ENCODE assay signal across 8 cellular contexts in genomic region chr18:75070235-75070624, GRCh38.
DNase-seq lines count a peak whose midpoint lies in the region; FAIRE-seq and TF ChIP-seq lines count a peak whose summit lies in the region.

No MANE protein-coding gene starts in this region.

- CTCF ChIA-PET in CD4-positive, alpha-beta memory T cell (lab: Charles Lee; ENCODE audit: partially characterized antibody), result interaction anchor here (1.2 to 2.1 kb wide), 3 partner anchors 13 to 77 kb away, joined by 4 to 5 read pairs (median 5); no protein-coding TSS in a partner anchor

- no peak for TF ChIP-seq POLR2A in prostate gland (IDR thresholded peaks at IDR 0.05)

- peaks cover 24 to 25% of the 10 kb centered on the region in 2 donors for H3K36me3 Mint-ChIP-seq in CD4-positive, alpha-beta memory T cell

- H3K4me1 ChIP-seq in CD4-positive, alpha-beta memory T cell (ENCODE audit: insufficient read depth, low read length), result peaks cover 34% of the 10 kb centered on the region
- H3K4me1 ChIP-seq in OCI-LY1 (ENCODE audit: insufficient read depth, low read length, severe bottlenecking) (peaks cover 10% of the 10 kb centered on the region), duodenal mucosa (ENCODE audit: control insufficient read depth in 1 of 2, insufficient read depth in 2 of 2, low read length in 2 of 2) (peaks cover 0 to 6% of the 10 kb centered on the region in 2 donors), osteoblast (ENCODE audit: insufficient read depth, low read length) (peaks cover 11% of the 10 kb centered on the region), prostate gland (replicated peaks) (no peaks in the 10 kb centered on the region)

- H3K4me2 ChIP-seq in OCI-LY1 (ENCODE audit: low read length) (peak overlapping the region; percentile 48; the same call in 1 of the 2 replicates), osteoblast (ENCODE audit: insufficient read depth, low read length) (peak overlapping the region; percentile 74)

- DNase-seq in CD4-positive, alpha-beta memory T cell, result no peak
- no peak for DNase-seq in osteoblast (ENCODE audit: insufficient read length, low spot score, missing footprints)
- no peak for DNase-seq in prostate gland (ENCODE audit: low spot score)
- no peak for DNase-seq in kidney glomerular epithelial cell (lab: John Stamatoyannopoulos, UW)
- no peak for DNase-seq in occipital lobe (lab: John Stamatoyannopoulos, UW)
- DNase-seq in urothelium cell line (ENCODE audit: low spot score), result no peak

- intact Hi-C loops in CD4-positive, alpha-beta memory T cell (cut with micrococcal nuclease), result loop anchor here (2.0 to 5.0 kb wide), 4 partner anchors 75 to 923 kb away; partner anchors contain the start of genes FBXO15 and TIMM21
- intact Hi-C loops in prostate gland (cut with DNase I), result no loop called here

- H3K27ac ChIP-seq in CD4-positive, alpha-beta memory T cell (ENCODE audit: low read depth, low read length), result peak overlapping the region; percentile 74
- H3K27ac ChIP-seq in OCI-LY1 (ENCODE audit: low read depth, low read length, poor library complexity, severe bottlenecking), result no peak overlapping the region
- peak overlapping the region; percentile 33 for H3K27ac ChIP-seq in duodenal mucosa (ENCODE audit: low read depth, low read length)
- H3K27ac ChIP-seq in osteoblast (ENCODE audit: low read depth, low read length), result no peak overlapping the region
- peak overlapping the region in 1 of 2 donors; percentile 39 for H3K27ac ChIP-seq in prostate gland

- 68% methylated on average over 16 of the region's 16 CpGs for WGBS in prostate gland

- H3K36me3 ChIP-seq in CD4-positive, alpha-beta memory T cell (ENCODE audit: insufficient read depth, low read length), result no peaks in the 10 kb centered on the region
- H3K36me3 ChIP-seq in OCI-LY1 (ENCODE audit: insufficient read depth, low read length), result no peaks in the 10 kb centered on the region
- H3K36me3 ChIP-seq in duodenal mucosa (ENCODE audit: control insufficient read depth in 1 of 2, insufficient read depth in 2 of 2, low read length in 2 of 2), result no peaks in the 10 kb centered on the region
- H3K36me3 ChIP-seq in osteoblast (ENCODE audit: insufficient read depth, low read length), result no peaks in the 10 kb centered on the region
- H3K36me3 ChIP-seq in prostate gland, result no peaks in the 10 kb centered on the region

- H3K9ac ChIP-seq in OCI-LY1 (ENCODE audit: low read length) (no peak overlapping the region), duodenal mucosa (ENCODE audit: low read depth in 1 of 2, low read length in 2 of 2) (no peak overlapping the region)

- POLR2A ChIA-PET in CD4-positive, alpha-beta memory T cell (lab: Charles Lee; ENCODE audit: partially characterized antibody), result interaction anchor here (1.0 to 3.8 kb wide), 6 partner anchors 10 to 472 kb away, joined by 3 to 38 read pairs (median 6); partner anchors contain the start of genes PTGR3, TSHZ1 and ZNF407

- H2AFZ ChIP-seq in OCI-LY1 (ENCODE audit: low read length) (no peak overlapping the region), osteoblast (ENCODE audit: low read length) (no peak overlapping the region)

- H3K27ac Mint-ChIP-seq in CD4-positive, alpha-beta memory T cell, result peak overlapping the region; percentile 89 to 100 (median 99)

- H4K20me1 ChIP-seq in OCI-LY1 (ENCODE audit: insufficient read depth, low read length) (no peaks in the 10 kb centered on the region), osteoblast (ENCODE audit: insufficient read depth, low read length) (no peaks in the 10 kb centered on the region)

- H3K4me3 ChIP-seq in CD4-positive, alpha-beta memory T cell (ENCODE audit: low read length in 2 of 2), result peak overlapping the region in 1 of 2 donors; percentile 51
- H3K4me3 ChIP-seq in OCI-LY1 (ENCODE audit: low read depth, low read length, poor library complexity, severe bottlenecking) (no peak overlapping the region), duodenal mucosa (ENCODE audit: low read depth in 1 of 2, low read length in 2 of 2) (peak overlapping the region in 1 of 2 donors; percentile 32), osteoblast (ENCODE audit: insufficient read depth, low read length) (no peak overlapping the region), prostate gland (no peak overlapping the region)

- peak overlapping the region; percentile 79 to 97 (median 90) for H3K4me3 Mint-ChIP-seq in CD4-positive, alpha-beta memory T cell

- H3K9me2 ChIP-seq in OCI-LY1 (ENCODE audit: low read depth, low read length), result no peaks in the 10 kb centered on the region

- H3K27me3 ChIP-seq in CD4-positive, alpha-beta memory T cell (ENCODE audit: insufficient read depth, low read length), result no peaks in the 10 kb centered on the region
- H3K27me3 ChIP-seq in OCI-LY1 (ENCODE audit: insufficient read depth, low read length) (peaks cover 3% of the 10 kb centered on the region; the same call in 1 of the 2 replicates), duodenal mucosa (ENCODE audit: control insufficient read depth in 1 of 2, insufficient read depth in 2 of 2, low read length in 2 of 2) (no peaks in the 10 kb centered on the region), osteoblast (ENCODE audit: insufficient read depth, low read length) (no peaks in the 10 kb centered on the region), prostate gland (replicated peaks; ENCODE audit: insufficient read depth) (no peaks in the 10 kb centered on the region)

- no peak for FAIRE-seq in urothelium cell line (lab: Jason Lieb, UNC)

- no peaks in the 10 kb centered on the region for H3F3A ChIP-seq in OCI-LY1 (ENCODE audit: insufficient read depth, low read length)

- peaks cover 35 to 57% (median 41%) of the 10 kb centered on the region in 4 donors for H3K4me1 Mint-ChIP-seq in CD4-positive, alpha-beta memory T cell

- no peaks in the 10 kb centered on the region for H3K9me3 ChIP-seq in CD4-positive, alpha-beta memory T cell (ENCODE audit: control insufficient read depth in 1 of 2, low read length in 2 of 2)
- H3K9me3 ChIP-seq in OCI-LY1 (ENCODE audit: low read length) (no peaks in the 10 kb centered on the region), duodenal mucosa (ENCODE audit: control insufficient read depth in 1 of 2, low read length in 2 of 2) (no peaks in the 10 kb centered on the region), osteoblast (ENCODE audit: low read depth, low read length) (no peaks in the 10 kb centered on the region), prostate gland (no peaks in the 10 kb centered on the region)

- peaks cover 0 to 20% (median 6%) of the 10 kb centered on the region in 8 donors for H3K9me3 Mint-ChIP-seq in CD4-positive, alpha-beta memory T cell

- no peaks in the 10 kb centered on the region for H3K79me2 ChIP-seq in OCI-LY1 (ENCODE audit: insufficient read depth, low read length)
- no peaks in the 10 kb centered on the region for H3K79me2 ChIP-seq in osteoblast (ENCODE audit: insufficient read depth, low read length)

- TF ChIP-seq CTCF in OCI-LY1 (IDR thresholded peaks at IDR 0.05; ENCODE audit: low read length) (no peak), osteoblast (IDR thresholded peaks at IDR 0.05; ENCODE audit: extremely low read depth, low read depth, low read length) (no peak), prostate gland (IDR thresholded peaks at IDR 0.05) (no peak)

- no peaks in the 10 kb centered on the region for H3K27me3 Mint-ChIP-seq in CD4-positive, alpha-beta memory T cell

Comparison
In these comparisons a context has a peak if more than half of its experiments do, and no peak if none do; other contexts are left out.
1. H3K27ac ChIP-seq: peak in CD4-positive, alpha-beta memory T cell (single experiment) and duodenal mucosa (single experiment); none in OCI-LY1 (single experiment) and osteoblast (single experiment).